Comparison of ENCODE assay signal across 1 cellular context in the genomic region with DNA sequence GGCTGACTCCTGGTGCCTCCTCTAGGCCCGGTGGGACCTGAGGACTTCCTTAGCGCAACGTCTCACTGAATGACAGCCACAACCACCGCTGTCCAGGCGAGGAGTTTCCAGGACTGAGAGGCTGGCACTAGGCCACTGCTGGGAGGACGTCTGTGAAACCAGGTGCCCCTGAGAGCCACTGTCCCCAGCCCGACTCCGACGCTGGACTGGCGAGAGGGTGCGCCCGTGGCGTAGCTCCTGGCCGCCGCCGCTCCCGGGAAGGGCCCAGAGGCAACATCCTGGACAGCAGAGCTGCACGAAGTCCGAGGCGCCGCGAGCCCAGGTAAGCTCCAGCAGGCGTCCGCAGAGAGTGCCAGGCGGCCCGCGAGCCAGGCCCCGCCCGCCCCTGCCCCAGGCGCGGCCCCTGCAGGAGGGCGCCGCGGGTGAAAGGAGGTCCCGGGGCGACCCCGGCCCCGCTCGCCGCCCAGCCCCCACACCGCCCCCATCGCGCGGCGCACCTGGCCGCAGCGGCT.
TF ChIP-seq lines count a peak whose summit lies in the region.

No MANE protein-coding gene starts in this region.

TF ChIP-seq in WTC11, 78 proteins besides CTCF, POLR2A, EP300 and RAD21 (continued from another document):
- TF ChIP-seq, protein P1, sequence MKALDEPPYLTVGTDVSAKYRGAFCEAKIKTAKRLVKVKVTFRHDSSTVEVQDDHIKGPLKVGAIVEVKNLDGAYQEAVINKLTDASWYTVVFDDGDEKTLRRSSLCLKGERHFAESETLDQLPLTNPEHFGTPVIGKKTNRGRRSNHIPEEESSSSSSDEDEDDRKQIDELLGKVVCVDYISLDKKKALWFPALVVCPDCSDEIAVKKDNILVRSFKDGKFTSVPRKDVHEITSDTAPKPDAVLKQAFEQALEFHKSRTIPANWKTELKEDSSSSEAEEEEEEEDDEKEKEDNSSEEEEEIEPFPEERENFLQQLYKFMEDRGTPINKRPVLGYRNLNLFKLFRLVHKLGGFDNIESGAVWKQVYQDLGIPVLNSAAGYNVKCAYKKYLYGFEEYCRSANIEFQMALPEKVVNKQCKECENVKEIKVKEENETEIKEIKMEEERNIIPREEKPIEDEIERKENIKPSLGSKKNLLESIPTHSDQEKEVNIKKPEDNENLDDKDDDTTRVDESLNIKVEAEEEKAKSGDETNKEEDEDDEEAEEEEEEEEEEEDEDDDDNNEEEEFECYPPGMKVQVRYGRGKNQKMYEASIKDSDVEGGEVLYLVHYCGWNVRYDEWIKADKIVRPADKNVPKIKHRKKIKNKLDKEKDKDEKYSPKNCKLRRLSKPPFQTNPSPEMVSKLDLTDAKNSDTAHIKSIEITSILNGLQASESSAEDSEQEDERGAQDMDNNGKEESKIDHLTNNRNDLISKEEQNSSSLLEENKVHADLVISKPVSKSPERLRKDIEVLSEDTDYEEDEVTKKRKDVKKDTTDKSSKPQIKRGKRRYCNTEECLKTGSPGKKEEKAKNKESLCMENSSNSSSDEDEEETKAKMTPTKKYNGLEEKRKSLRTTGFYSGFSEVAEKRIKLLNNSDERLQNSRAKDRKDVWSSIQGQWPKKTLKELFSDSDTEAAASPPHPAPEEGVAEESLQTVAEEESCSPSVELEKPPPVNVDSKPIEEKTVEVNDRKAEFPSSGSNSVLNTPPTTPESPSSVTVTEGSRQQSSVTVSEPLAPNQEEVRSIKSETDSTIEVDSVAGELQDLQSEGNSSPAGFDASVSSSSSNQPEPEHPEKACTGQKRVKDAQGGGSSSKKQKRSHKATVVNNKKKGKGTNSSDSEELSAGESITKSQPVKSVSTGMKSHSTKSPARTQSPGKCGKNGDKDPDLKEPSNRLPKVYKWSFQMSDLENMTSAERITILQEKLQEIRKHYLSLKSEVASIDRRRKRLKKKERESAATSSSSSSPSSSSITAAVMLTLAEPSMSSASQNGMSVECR (CRISPR knock-in tag; IDR thresholded peaks at IDR 0.05; ENCODE audit: borderline replicate concordance), result no peak
- TF ChIP-seq ATF1 (CRISPR knock-in tag; IDR thresholded peaks at IDR 0.05) (0 out of 2 replicates have a peak, but pooled peaks have one; percentile 33), ZNF219 (CRISPR knock-in tag; IDR thresholded peaks at IDR 0.05; ENCODE audit: borderline replicate concordance) (no peak), ZMAT4 (CRISPR knock-in tag; IDR thresholded peaks at IDR 0.05) (no peak), ZNF671 (CRISPR knock-in tag; IDR thresholded peaks at IDR 0.05) (no peak), ESRRA (CRISPR knock-in tag; IDR thresholded peaks at IDR 0.05; ENCODE audit: borderline replicate concordance) (0 out of 2 replicates have a peak, but pooled peaks have one; percentile 49), CREM (CRISPR knock-in tag; IDR thresholded peaks at IDR 0.05) (0 out of 2 replicates have a peak, but pooled peaks have one; percentile 50), IRF2 (CRISPR knock-in tag; IDR thresholded peaks at IDR 0.05; ENCODE audit: borderline replicate concordance, low read depth) (no peak), TCF7 (CRISPR knock-in tag; IDR thresholded peaks at IDR 0.05; ENCODE audit: low read depth) (no peak), ELF4 (CRISPR knock-in tag; IDR thresholded peaks at IDR 0.05; ENCODE audit: low read depth) (no peak), CBFB (CRISPR knock-in tag; IDR thresholded peaks at IDR 0.05; ENCODE audit: low read depth) (no peak), PREB (CRISPR knock-in tag; IDR thresholded peaks at IDR 0.05; ENCODE audit: borderline replicate concordance) (no peak), ZNF396 (CRISPR knock-in tag; IDR thresholded peaks at IDR 0.05; ENCODE audit: borderline replicate concordance) (no peak), EMX1 (CRISPR knock-in tag; IDR thresholded peaks at IDR 0.05) (no peak), ZNF232 (CRISPR knock-in tag; IDR thresholded peaks at IDR 0.05) (no peak), IRF1 (CRISPR knock-in tag; IDR thresholded peaks at IDR 0.05) (no peak), GTF2I (CRISPR knock-in tag; conservative IDR thresholded peaks at IDR 0.05) (no peak)
- TF ChIP-seq, protein P2, sequence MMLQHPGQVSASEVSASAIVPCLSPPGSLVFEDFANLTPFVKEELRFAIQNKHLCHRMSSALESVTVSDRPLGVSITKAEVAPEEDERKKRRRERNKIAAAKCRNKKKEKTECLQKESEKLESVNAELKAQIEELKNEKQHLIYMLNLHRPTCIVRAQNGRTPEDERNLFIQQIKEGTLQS (CRISPR knock-in tag; conservative IDR thresholded peaks at IDR 0.05), result no peak
- TF ChIP-seq, protein P3, sequence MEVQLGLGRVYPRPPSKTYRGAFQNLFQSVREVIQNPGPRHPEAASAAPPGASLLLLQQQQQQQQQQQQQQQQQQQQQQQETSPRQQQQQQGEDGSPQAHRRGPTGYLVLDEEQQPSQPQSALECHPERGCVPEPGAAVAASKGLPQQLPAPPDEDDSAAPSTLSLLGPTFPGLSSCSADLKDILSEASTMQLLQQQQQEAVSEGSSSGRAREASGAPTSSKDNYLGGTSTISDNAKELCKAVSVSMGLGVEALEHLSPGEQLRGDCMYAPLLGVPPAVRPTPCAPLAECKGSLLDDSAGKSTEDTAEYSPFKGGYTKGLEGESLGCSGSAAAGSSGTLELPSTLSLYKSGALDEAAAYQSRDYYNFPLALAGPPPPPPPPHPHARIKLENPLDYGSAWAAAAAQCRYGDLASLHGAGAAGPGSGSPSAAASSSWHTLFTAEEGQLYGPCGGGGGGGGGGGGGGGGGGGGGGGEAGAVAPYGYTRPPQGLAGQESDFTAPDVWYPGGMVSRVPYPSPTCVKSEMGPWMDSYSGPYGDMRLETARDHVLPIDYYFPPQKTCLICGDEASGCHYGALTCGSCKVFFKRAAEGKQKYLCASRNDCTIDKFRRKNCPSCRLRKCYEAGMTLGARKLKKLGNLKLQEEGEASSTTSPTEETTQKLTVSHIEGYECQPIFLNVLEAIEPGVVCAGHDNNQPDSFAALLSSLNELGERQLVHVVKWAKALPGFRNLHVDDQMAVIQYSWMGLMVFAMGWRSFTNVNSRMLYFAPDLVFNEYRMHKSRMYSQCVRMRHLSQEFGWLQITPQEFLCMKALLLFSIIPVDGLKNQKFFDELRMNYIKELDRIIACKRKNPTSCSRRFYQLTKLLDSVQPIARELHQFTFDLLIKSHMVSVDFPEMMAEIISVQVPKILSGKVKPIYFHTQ (CRISPR knock-in tag; IDR thresholded peaks at IDR 0.05), result no peak
- TF ChIP-seq, protein P4, sequence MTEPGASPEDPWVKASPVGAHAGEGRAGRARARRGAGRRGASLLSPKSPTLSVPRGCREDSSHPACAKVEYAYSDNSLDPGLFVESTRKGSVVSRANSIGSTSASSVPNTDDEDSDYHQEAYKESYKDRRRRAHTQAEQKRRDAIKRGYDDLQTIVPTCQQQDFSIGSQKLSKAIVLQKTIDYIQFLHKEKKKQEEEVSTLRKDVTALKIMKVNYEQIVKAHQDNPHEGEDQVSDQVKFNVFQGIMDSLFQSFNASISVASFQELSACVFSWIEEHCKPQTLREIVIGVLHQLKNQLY (CRISPR knock-in tag; IDR thresholded peaks at IDR 0.05), result no peak
- TF ChIP-seq, protein P5, sequence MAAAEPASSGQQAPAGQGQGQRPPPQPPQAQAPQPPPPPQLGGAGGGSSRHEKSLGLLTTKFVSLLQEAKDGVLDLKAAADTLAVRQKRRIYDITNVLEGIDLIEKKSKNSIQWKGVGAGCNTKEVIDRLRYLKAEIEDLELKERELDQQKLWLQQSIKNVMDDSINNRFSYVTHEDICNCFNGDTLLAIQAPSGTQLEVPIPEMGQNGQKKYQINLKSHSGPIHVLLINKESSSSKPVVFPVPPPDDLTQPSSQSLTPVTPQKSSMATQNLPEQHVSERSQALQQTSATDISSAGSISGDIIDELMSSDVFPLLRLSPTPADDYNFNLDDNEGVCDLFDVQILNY (CRISPR knock-in tag; IDR thresholded peaks at IDR 0.05), result no peak
- TF ChIP-seq, protein P6, sequence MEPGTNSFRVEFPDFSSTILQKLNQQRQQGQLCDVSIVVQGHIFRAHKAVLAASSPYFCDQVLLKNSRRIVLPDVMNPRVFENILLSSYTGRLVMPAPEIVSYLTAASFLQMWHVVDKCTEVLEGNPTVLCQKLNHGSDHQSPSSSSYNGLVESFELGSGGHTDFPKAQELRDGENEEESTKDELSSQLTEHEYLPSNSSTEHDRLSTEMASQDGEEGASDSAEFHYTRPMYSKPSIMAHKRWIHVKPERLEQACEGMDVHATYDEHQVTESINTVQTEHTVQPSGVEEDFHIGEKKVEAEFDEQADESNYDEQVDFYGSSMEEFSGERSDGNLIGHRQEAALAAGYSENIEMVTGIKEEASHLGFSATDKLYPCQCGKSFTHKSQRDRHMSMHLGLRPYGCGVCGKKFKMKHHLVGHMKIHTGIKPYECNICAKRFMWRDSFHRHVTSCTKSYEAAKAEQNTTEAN (CRISPR knock-in tag; IDR thresholded peaks at IDR 0.05), result no peak
TF ChIP-seq in WTC11: peak in this region for 4.
